In genomic region chr6:156719395-156719719, GRCh38 we compare ENCODE assay signal across 8 cellular contexts. TPM values are rescaled to one million over a fixed set of nuclear protein-coding genes. Genes with fewer than 3 reads are reported as not detected.
DNase-seq lines count a peak whose midpoint lies in the region; ATAC-seq, FAIRE-seq and TF ChIP-seq lines count a peak whose summit lies in the region.

No MANE protein-coding gene starts in this region.

- H3K4me3 ChIP-seq in HCT116 (replicated peaks in 1 of 2; ENCODE audit: low read depth in 1 of 2, low read length in 2 of 2) (peak overlapping the region; percentile 29 to 40), small intestine (ENCODE audit: low read depth in 1 of 2, low read length in 2 of 2) (peak overlapping the region in 1 of 2 donors; percentile 47)

- H3K36me3 ChIP-seq in HCT116 (ENCODE audit: control insufficient read depth in 1 of 2, insufficient read depth in 2 of 2, low read length in 2 of 2): no peaks in the 10 kb centered on the region
- no peaks in the 10 kb centered on the region for H3K36me3 ChIP-seq in small intestine (ENCODE audit: control insufficient read depth in 2 of 2, insufficient read depth in 2 of 2, low read length in 2 of 2)

- ATAC-seq in HCT116: peak; percentile 5
- ATAC-seq in activated T-cell treated with anti-CD3 and anti-CD28 coated beads, Interleukin-2, amount 50 U/mL, for 72 hours (replicated peaks in 1 of 2): no peak
- ATAC-seq in GM19395 (IDR thresholded peaks at IDR 0.05; ENCODE audit: unreplicated experiment): no peak
- no peak for ATAC-seq in HG03457 (IDR thresholded peaks at IDR 0.05; ENCODE audit: unreplicated experiment)

- H3K9me3 Mint-ChIP-seq in activated T-cell treated with anti-CD3 and anti-CD28 coated beads, Interleukin-2, amount 50 U/mL, for 72 hours: no peaks in the 10 kb centered on the region
- H3K9me3 Mint-ChIP-seq in glutamatergic neuron (ENCODE audit: unreplicated experiment): peaks cover 5% of the 10 kb centered on the region

- peak overlapping the region; percentile 84 to 90 for H3K4me3 Mint-ChIP-seq in activated T-cell treated with anti-CD3 and anti-CD28 coated beads, Interleukin-2, amount 50 U/mL, for 72 hours
- H3K4me3 Mint-ChIP-seq in glutamatergic neuron (ENCODE audit: unreplicated experiment): peak overlapping the region; percentile 55

- FAIRE-seq in small intestine (lab: Jason Lieb, UNC): no peak

- intact Hi-C loops in HCT116 (cut with micrococcal nuclease): loop anchor here (2.0 kb wide), 1 partner anchor 303 kb away; no protein-coding TSS in a partner anchor

- no peaks in the 10 kb centered on the region for H3K9me2 ChIP-seq in HCT116 (ENCODE audit: insufficient read depth)

- WGBS in small intestine, 3 donors: 27 to 55% (median 42%) methylated on average over 13 of the region's 13 CpGs

- H3K27ac ChIP-seq in HCT116 (ENCODE audit: low read depth, low read length): peak overlapping the region; percentile 71
- H3K27ac ChIP-seq in small intestine (ENCODE audit: low read depth in 1 of 2, low read length in 1 of 2): peak overlapping the region; percentile 95 to 98

- POLR2A ChIA-PET in HCT116 (lab: Charles Lee): interaction anchor here (2.2 kb wide), 1 partner anchor 12 kb away, joined by 7 read pairs; no protein-coding TSS in a partner anchor

- H3K4me1 ChIP-seq in HCT116 (ENCODE audit: control insufficient read depth in 1 of 2, insufficient read depth in 2 of 2, low read length in 2 of 2) (peaks cover 32 to 34% of the 10 kb centered on the region in 2 experiments), small intestine (ENCODE audit: control insufficient read depth in 2 of 2, insufficient read depth in 1 of 2, low read depth in 1 of 2, low read length in 1 of 2) (peaks cover 6 to 11% of the 10 kb centered on the region in 2 donors)

- no peak for TF ChIP-seq RAD21 in HCT116 (IDR thresholded peaks at IDR 0.05; ENCODE audit: low read depth)

- H4K20me1 ChIP-seq in HCT116 (ENCODE audit: insufficient read depth): no peaks in the 10 kb centered on the region

- RAD21 ChIA-PET in HCT116 (lab: Charles Lee; ENCODE audit: low non-redundant PET in 1 of 2, low total read pairs in 2 of 2, uncharacterized antibody in 2 of 2, unreplicated experiment in 2 of 2): no interaction called here

- CTCF ChIA-PET in HCT116 (lab: Charles Lee): no interaction called here

- no peaks in the 10 kb centered on the region for H3K36me3 Mint-ChIP-seq in activated T-cell treated with anti-CD3 and anti-CD28 coated beads, Interleukin-2, amount 50 U/mL, for 72 hours (ENCODE audit: insufficient read depth in 2 of 2)
- H3K36me3 Mint-ChIP-seq in glutamatergic neuron (ENCODE audit: unreplicated experiment): no peaks in the 10 kb centered on the region

- H3K27ac Mint-ChIP-seq in activated T-cell treated with anti-CD3 and anti-CD28 coated beads, Interleukin-2, amount 50 U/mL, for 72 hours: peak overlapping the region; percentile 83
- H3K27ac Mint-ChIP-seq in glutamatergic neuron (ENCODE audit: unreplicated experiment): no peak overlapping the region

- peaks cover 28% of the 10 kb centered on the region for H3K4me1 Mint-ChIP-seq in activated T-cell treated with anti-CD3 and anti-CD28 coated beads, Interleukin-2, amount 50 U/mL, for 72 hours (ENCODE audit: low read depth)
- peaks cover 21% of the 10 kb centered on the region for H3K4me1 Mint-ChIP-seq in glutamatergic neuron (ENCODE audit: low read depth, unreplicated experiment)

- TSS peak; percentile 69 for BruUV-seq in HCT116 (replicated peaks; lab: Mats Ljungman, UMichigan)

- H3K27me3 ChIP-seq in HCT116 (ENCODE audit: insufficient read depth, low read length): no peaks in the 10 kb centered on the region
- no peaks in the 10 kb centered on the region for H3K27me3 ChIP-seq in small intestine (ENCODE audit: control insufficient read depth in 2 of 2, insufficient read depth in 2 of 2, low read length in 2 of 2)

- peak overlapping the region; percentile 75 for H3K4me2 ChIP-seq in HCT116 (ENCODE audit: low read length)

- DNase-seq in HCT116 (ENCODE audit: low read depth, low spot score): no peak
- peak in 1 of 2 donors; percentile 5 for DNase-seq in activated T-cell treated with anti-CD3 and anti-CD28 coated beads, Interleukin-2, amount 50 U/mL, for 72 hours
- DNase-seq in glutamatergic neuron: no peak
- no peak for DNase-seq in small intestine
- no peak for DNase-seq in AML-193 (lab: John Stamatoyannopoulos, UW)
- no peak for DNase-seq in NCI-H1092 treated with DMSO at 0.1 percent for 48 hours (lab: John Stamatoyannopoulos, UW)

- TF ChIP-seq CTCF in HCT116 (IDR thresholded peaks at IDR 0.05 in 2 of 3, conservative IDR thresholded peaks at IDR 0.05 in 1 of 3; ENCODE audit: borderline replicate concordance in 1 of 3, insufficient read depth in 1 of 3, low read depth in 2 of 3, low read length in 2 of 3): no peak
- no peak for TF ChIP-seq CTCF in glutamatergic neuron (IDR thresholded peaks at IDR 0.05; ENCODE audit: partially characterized antibody, unreplicated experiment)

- no peaks in the 10 kb centered on the region for H3K27me3 Mint-ChIP-seq in activated T-cell treated with anti-CD3 and anti-CD28 coated beads, Interleukin-2, amount 50 U/mL, for 72 hours (ENCODE audit: low read depth)
- H3K27me3 Mint-ChIP-seq in glutamatergic neuron (ENCODE audit: unreplicated experiment): no peaks in the 10 kb centered on the region

- peak overlapping the region; percentile 49 for H3K9ac ChIP-seq in HCT116 (ENCODE audit: low read length)

- H2AFZ ChIP-seq in HCT116 (ENCODE audit: low read depth, low read length, poor library complexity, severe bottlenecking): peak overlapping the region; percentile 81

- H3K9me3 ChIP-seq in HCT116 (ENCODE audit: control insufficient read depth in 1 of 2, insufficient read depth in 1 of 2, low read depth in 1 of 2, low read length in 2 of 2): no peaks in the 10 kb centered on the region
- no peaks in the 10 kb centered on the region for H3K9me3 ChIP-seq in small intestine (ENCODE audit: control insufficient read depth, low read depth)

- TF ChIP-seq POLR2A in HCT116 (IDR thresholded peaks at IDR 0.05; ENCODE audit: borderline replicate concordance, extremely low read depth, insufficient read depth, insufficient read length): no peak

- H3K79me2 ChIP-seq in HCT116 (ENCODE audit: insufficient read depth, low read length): no peaks in the 10 kb centered on the region

TF ChIP-seq in HCT116, 20 proteins besides CTCF, POLR2A, EP300 and RAD21:
- TF ChIP-seq ELF1 (IDR thresholded peaks at IDR 0.05; ENCODE audit: borderline replicate concordance, low read depth): no peak
- TF ChIP-seq, protein P1, sequence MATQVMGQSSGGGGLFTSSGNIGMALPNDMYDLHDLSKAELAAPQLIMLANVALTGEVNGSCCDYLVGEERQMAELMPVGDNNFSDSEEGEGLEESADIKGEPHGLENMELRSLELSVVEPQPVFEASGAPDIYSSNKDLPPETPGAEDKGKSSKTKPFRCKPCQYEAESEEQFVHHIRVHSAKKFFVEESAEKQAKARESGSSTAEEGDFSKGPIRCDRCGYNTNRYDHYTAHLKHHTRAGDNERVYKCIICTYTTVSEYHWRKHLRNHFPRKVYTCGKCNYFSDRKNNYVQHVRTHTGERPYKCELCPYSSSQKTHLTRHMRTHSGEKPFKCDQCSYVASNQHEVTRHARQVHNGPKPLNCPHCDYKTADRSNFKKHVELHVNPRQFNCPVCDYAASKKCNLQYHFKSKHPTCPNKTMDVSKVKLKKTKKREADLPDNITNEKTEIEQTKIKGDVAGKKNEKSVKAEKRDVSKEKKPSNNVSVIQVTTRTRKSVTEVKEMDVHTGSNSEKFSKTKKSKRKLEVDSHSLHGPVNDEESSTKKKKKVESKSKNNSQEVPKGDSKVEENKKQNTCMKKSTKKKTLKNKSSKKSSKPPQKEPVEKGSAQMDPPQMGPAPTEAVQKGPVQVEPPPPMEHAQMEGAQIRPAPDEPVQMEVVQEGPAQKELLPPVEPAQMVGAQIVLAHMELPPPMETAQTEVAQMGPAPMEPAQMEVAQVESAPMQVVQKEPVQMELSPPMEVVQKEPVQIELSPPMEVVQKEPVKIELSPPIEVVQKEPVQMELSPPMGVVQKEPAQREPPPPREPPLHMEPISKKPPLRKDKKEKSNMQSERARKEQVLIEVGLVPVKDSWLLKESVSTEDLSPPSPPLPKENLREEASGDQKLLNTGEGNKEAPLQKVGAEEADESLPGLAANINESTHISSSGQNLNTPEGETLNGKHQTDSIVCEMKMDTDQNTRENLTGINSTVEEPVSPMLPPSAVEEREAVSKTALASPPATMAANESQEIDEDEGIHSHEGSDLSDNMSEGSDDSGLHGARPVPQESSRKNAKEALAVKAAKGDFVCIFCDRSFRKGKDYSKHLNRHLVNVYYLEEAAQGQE (IDR thresholded peaks at IDR 0.05; ENCODE audit: low read depth): no peak
- TF ChIP-seq CBX3 (IDR thresholded peaks at IDR 0.05; ENCODE audit: low read depth): 0 out of 2 replicates have a peak, but pooled peaks have one; percentile 11

RNA-seq across cellular contexts. Expression of gene ARID1B, which starts 57.8 kb away (rescaled TPM):
- 35.6 TPM for total RNA-seq in HCT116 (2021; ENCODE audit: unreplicated experiment)
- polyA plus RNA-seq in HCT116 (2012): 16.4 and 17.5 TPM in 2 replicates
- 10 to 100 TPM; 62.9 to 71.6 TPM for total RNA-seq in activated T-cell treated with anti-CD3 and anti-CD28 coated beads, Interleukin-2, amount 50 U/mL, for 72 hours
- total RNA-seq in glutamatergic neuron (ENCODE audit: unreplicated experiment): 202 TPM
- polyA plus RNA-seq in small intestine: 10 to 100 TPM in 2 of 3 donors, 1 to 10 TPM in 1; 7.3 to 23.3 (median 10.7) TPM
